In the genomic region with DNA sequence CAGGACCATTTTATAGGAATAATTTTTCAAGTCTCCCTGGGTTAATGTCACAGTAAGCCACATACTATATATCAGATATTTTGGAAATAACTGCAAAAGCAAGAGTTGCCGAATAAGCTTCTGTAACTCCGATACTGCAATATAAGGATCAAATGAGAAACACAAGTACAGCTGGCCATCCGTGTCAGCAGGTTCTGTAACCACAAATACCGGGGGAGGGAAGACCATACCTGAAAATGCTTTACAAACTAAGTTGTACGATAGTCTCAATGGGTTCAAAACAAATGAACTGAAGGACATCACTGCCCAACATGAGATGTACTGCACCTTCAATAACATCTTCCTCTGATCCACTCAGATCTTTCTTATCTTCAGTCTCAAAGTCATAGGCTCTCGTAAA, we compare ENCODE assay signal across 17 cellular contexts.
"Had no signal": no experiment of that assay in that cellular context is flagged by ENCODE, and none has a peak within 500 bp of the region (broad histone marks: within the 10 kb centered on the region; RNA-seq: fewer than 3 reads in every experiment).

No MANE protein-coding gene starts in this region.

- H3K4me1 ChIP-seq: sigmoid colon, testis, upper lobe of right lung, vagina had no signal

- H3K4me3 Mint-ChIP-seq: naive thymus-derived CD8-positive, alpha-beta T cell; stimulated activated naive B cell treated with anti-CD40 and anti-IgM and Interleukin-4, amounts not matched to agents 10 μg/mL and 1 μg/mL and 100 μg/mL, for 72 hours; stimulated activated naive CD8-positive, alpha-beta T cell treated with anti-CD3 and anti-CD28 coated beads, Interleukin-15, amount 100 ng/mL, for 72 hours had no signal

- H3K4me3 ChIP-seq: hepatocyte, sigmoid colon, skin epidermis, tibial nerve, upper lobe of right lung, vagina had no signal

- H3K4me1 Mint-ChIP-seq: stimulated activated naive CD8-positive, alpha-beta T cell treated with anti-CD3 and anti-CD28 coated beads, Interleukin-15, amount 100 ng/mL, for 72 hours had no signal

- H2AFZ ChIP-seq: hepatocyte had no signal

- H3K79me2 ChIP-seq: hepatocyte had no signal

- DNase-seq: effector CD4-positive, alpha-beta T cell; foreskin melanocyte; head of caudate nucleus; left colon; naive thymus-derived CD8-positive, alpha-beta T cell; sigmoid colon; stimulated activated CD4-positive, alpha-beta T cell treated with anti-CD3 and anti-CD28 coated beads, Interleukin-2, amount 100 ng/mL, for 24 hours; stimulated activated CD4-positive, alpha-beta T cell treated with anti-CD3 and anti-CD28 coated beads, Interleukin-4, amount 100 ng/mL, for 4 hours; stimulated activated naive B cell treated with anti-CD40 and anti-IgM and Interleukin-4, amounts not matched to agents 10 μg/mL and 1 μg/mL and 100 μg/mL, for 72 hours; stimulated activated naive CD8-positive, alpha-beta T cell treated with anti-CD3 and anti-CD28 coated beads, Interleukin-15, amount 100 ng/mL, for 72 hours; testis; upper lobe of right lung had no signal

- H3K27ac ChIP-seq: hepatocyte, neutrophil, sigmoid colon, skin epidermis, testis, tibial nerve, upper lobe of right lung, vagina had no signal

- H3K27me3 ChIP-seq: hepatocyte, neutrophil, sigmoid colon, testis, tibial nerve, upper lobe of right lung, vagina had no signal

- H3K27me3 Mint-ChIP-seq: naive thymus-derived CD8-positive, alpha-beta T cell; stimulated activated naive B cell treated with anti-CD40 and anti-IgM and Interleukin-4, amounts not matched to agents 10 μg/mL and 1 μg/mL and 100 μg/mL, for 72 hours; stimulated activated naive CD8-positive, alpha-beta T cell treated with anti-CD3 and anti-CD28 coated beads, Interleukin-15, amount 100 ng/mL, for 72 hours had no signal

- H3K27ac Mint-ChIP-seq: naive thymus-derived CD8-positive, alpha-beta T cell; stimulated activated naive B cell treated with anti-CD40 and anti-IgM and Interleukin-4, amounts not matched to agents 10 μg/mL and 1 μg/mL and 100 μg/mL, for 72 hours; stimulated activated naive CD8-positive, alpha-beta T cell treated with anti-CD3 and anti-CD28 coated beads, Interleukin-15, amount 100 ng/mL, for 72 hours had no signal

- ATAC-seq: left colon; naive thymus-derived CD8-positive, alpha-beta T cell; stimulated activated naive B cell treated with anti-CD40 and anti-IgM and Interleukin-4, amounts not matched to agents 10 μg/mL and 1 μg/mL and 100 μg/mL, for 72 hours; stimulated activated naive CD8-positive, alpha-beta T cell treated with anti-CD3 and anti-CD28 coated beads, Interleukin-15, amount 100 ng/mL, for 72 hours; upper lobe of right lung had no signal

- H3K9me3 Mint-ChIP-seq: naive thymus-derived CD8-positive, alpha-beta T cell; stimulated activated naive B cell treated with anti-CD40 and anti-IgM and Interleukin-4, amounts not matched to agents 10 μg/mL and 1 μg/mL and 100 μg/mL, for 72 hours; stimulated activated naive CD8-positive, alpha-beta T cell treated with anti-CD3 and anti-CD28 coated beads, Interleukin-15, amount 100 ng/mL, for 72 hours had no signal

- H3K4me2 ChIP-seq: hepatocyte had no signal
